8 cellular contexts compared by ENCODE assay signal in the genomic region with DNA sequence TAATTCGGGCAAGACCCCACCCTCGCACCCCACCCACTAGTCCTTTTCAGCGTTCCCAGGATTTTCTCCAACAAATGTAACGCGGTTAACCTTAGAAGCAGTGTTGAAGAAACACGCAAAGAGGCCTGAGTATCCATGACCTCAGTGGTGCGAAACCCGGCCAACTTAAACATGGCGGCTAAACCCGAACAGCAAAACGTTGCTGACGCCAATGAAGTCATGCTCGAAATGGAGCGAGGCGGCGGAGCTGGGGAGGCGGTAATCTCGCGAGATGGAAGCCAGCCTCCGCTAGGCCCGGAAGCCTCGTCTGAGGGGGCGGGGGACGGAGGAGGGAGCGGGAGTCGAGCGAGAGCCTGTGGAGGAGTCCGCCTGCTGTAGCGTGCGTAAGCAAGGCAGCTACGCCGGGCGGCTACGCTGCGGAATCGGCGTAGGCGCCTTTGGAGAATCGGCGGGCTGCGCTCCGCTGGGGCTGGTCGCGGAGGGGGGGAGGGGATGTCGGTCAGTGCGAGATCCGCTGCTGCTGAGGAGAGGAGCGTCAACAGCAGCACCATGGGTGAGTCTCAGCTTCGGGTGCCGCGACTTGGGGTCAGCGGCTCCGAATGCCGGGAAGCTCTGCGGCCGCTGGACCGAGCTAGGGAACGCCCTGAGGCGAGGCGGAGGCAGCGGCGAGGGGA. TPM values are rescaled to one million over a fixed set of nuclear protein-coding genes. Genes with fewer than 3 reads are reported as not detected.
A peak's percentile ranks its signal among the peaks of the same experiment; 100 is the strongest.
DNase-seq lines count a peak whose midpoint lies in the region; ATAC-seq and TF ChIP-seq lines count a peak whose summit lies in the region.

A gene (plus strand): TSS at position 340 of the 674 bp plus-strand sequence. CDS start 153 bp downstream, at position 493.

- H3K27me3 ChIP-seq in left ventricle myocardium inferior (ENCODE audit: low read depth) (no peaks in the 10 kb centered on the region), prostate gland (replicated peaks; ENCODE audit: insufficient read depth) (no peaks in the 10 kb centered on the region)

- 1% methylated on average over 54 of the region's 62 CpGs for WGBS in prostate gland
- under 1% methylated on average over 62 of the region's 62 CpGs for WGBS in urinary bladder

- peak; percentile 87 for ATAC-seq in GM18498 (IDR thresholded peaks at IDR 0.05; ENCODE audit: unreplicated experiment)
- ATAC-seq in HG02938 (IDR thresholded peaks at IDR 0.05; ENCODE audit: unreplicated experiment): peak; percentile 78

- peak within 1 kb of the TSS; percentile 95 for H3K4me3 ChIP-seq in left ventricle myocardium inferior
- peak within 1 kb of the TSS; percentile 56 to 90 for H3K4me3 ChIP-seq in prostate gland
- peak within 1 kb of the TSS; percentile 84 for H3K4me3 ChIP-seq in urinary bladder (ENCODE audit: low read depth, low read length)

- H3K4me1 ChIP-seq in left ventricle myocardium inferior (peaks cover 62% of the 10 kb centered on the region), prostate gland (replicated peaks) (no peaks in the 10 kb centered on the region), urinary bladder (ENCODE audit: insufficient read depth) (no peaks in the 10 kb centered on the region)

- H3K36me3 ChIP-seq in left ventricle myocardium inferior (no peaks in the 10 kb centered on the region), prostate gland (no peaks in the 10 kb centered on the region), urinary bladder (ENCODE audit: insufficient read depth) (no peaks in the 10 kb centered on the region)

- peak; percentile 85 for TF ChIP-seq POLR2A in prostate gland (IDR thresholded peaks at IDR 0.05)

- TF ChIP-seq CTCF in left ventricle myocardium inferior (IDR thresholded peaks at IDR 0.05; ENCODE audit: borderline replicate concordance) (no peak), prostate gland (IDR thresholded peaks at IDR 0.05) (no peak)

- H3K27ac ChIP-seq in angular gyrus (ENCODE audit: low read depth, low read length) (peak within 1 kb of the TSS; percentile 99), left ventricle myocardium inferior (replicated peaks) (peak within 1 kb of the TSS; percentile 98), prostate gland (peak within 1 kb of the TSS; percentile 89 to 96), urinary bladder (ENCODE audit: low read depth) (peak within 1 kb of the TSS; percentile 95)

- intact Hi-C loops in left ventricle myocardium inferior (cut with micrococcal nuclease) (no loop called here), prostate gland (cut with DNase I) (loop anchor here (2.0 to 5.0 kb wide), 3 partner anchors 90 to 351 kb away; a partner anchor contains a TSS)

- DNase-seq in NCI-H187 (lab: John Stamatoyannopoulos, UW) (peak; percentile 96 to 97), T-helper 2 cell (peak; percentile 96 to 100 (median 99)), left ventricle myocardium inferior (peak; percentile 99), prostate gland (ENCODE audit: low spot score) (peak; percentile 99)

- no peaks in the 10 kb centered on the region for H3K9me3 ChIP-seq in left ventricle myocardium inferior (replicated peaks)
- no peaks in the 10 kb centered on the region for H3K9me3 ChIP-seq in prostate gland

RNA-seq across cellular contexts. Expression of the gene that starts here (rescaled TPM):
- total RNA-seq in left ventricle myocardium inferior (187 TPM), prostate gland (100 to 1,000 TPM; 135 to 136 TPM), urinary bladder (627 TPM)
- polyA plus RNA-seq in urinary bladder: 259 TPM

Comparison
In these comparisons a context has a peak if more than half of its experiments do, and no peak if none do; other contexts are left out.
1. Peak in every context shown above with its lines: DNase-seq, ATAC-seq, H3K4me3 ChIP-seq and H3K27ac ChIP-seq.